In genomic region chr1:180182721-180183311, GRCh38 we compare ENCODE assay signal across 24 cellular contexts. TPM values are rescaled to one million over a fixed set of nuclear protein-coding genes. Genes with fewer than 3 reads are reported as not detected.
A peak's percentile ranks its signal among the peaks of the same experiment; 100 is the strongest.
DNase-seq lines count a peak whose midpoint lies in the region; ATAC-seq and TF ChIP-seq lines count a peak whose summit lies in the region.
"Had no signal": no experiment of that assay in that cellular context is flagged by ENCODE, and none has a peak within 500 bp of the region (broad histone marks: within the 10 kb centered on the region; RNA-seq: fewer than 3 reads in every experiment).

No MANE protein-coding gene starts in this region.

- ATAC-seq in HG03139 (IDR thresholded peaks at IDR 0.05; ENCODE audit: unreplicated experiment) = no peak
- no peak for ATAC-seq in HG03457 (IDR thresholded peaks at IDR 0.05; ENCODE audit: unreplicated experiment)
- ATAC-seq: activated CD8-positive, alpha-beta memory T cell treated with anti-CD3 and anti-CD28 coated beads, Interleukin-2, amount 10 ng/mL, durations not matched to agents 7 days and 5 days; GM23338; T-helper 17 cell had no signal

- no peak for TF ChIP-seq CTCF in sigmoid colon (IDR thresholded peaks at IDR 0.05)
- TF ChIP-seq CTCF in left ventricle myocardium inferior (IDR thresholded peaks at IDR 0.05; ENCODE audit: borderline replicate concordance) = no peak

- 92 to 93% methylated on average over 21 of the region's 21 CpGs for WGBS in sigmoid colon, 2 donors

- H3K36me3 ChIP-seq in H7 (replicated peaks; ENCODE audit: control insufficient read depth, insufficient read depth, low read length) = peaks cover 4% of the 10 kb centered on the region
- peaks cover 5 to 62% (median 21%) of the 10 kb centered on the region in 4 donors for H3K36me3 ChIP-seq in sigmoid colon
- peaks cover 70% of the 10 kb centered on the region for H3K36me3 ChIP-seq in left ventricle myocardium inferior
- H3K36me3 ChIP-seq: thyroid gland had no signal

- no peak for TF ChIP-seq POLR2A in sigmoid colon (IDR thresholded peaks at IDR 0.05)

- H3K27ac ChIP-seq in sigmoid colon = no peak overlapping the region
- no peak overlapping the region for H3K27ac ChIP-seq in left ventricle myocardium inferior (replicated peaks)
- H3K27ac ChIP-seq: brain microvascular endothelial cell, neutrophil, thyroid gland had no signal

- DNase-seq in H7 (peak; percentile 48), NCI-H2081 treated with DMSO at 0.1 percent for 48 hours (lab: John Stamatoyannopoulos, UW) (peak; percentile 46), cerebellar nuclear complex (lab: John Stamatoyannopoulos, UW) (peak; percentile 84 to 94), sigmoid colon (peak; percentile 55), left ventricle myocardium inferior (no peak)
- DNase-seq: activated CD4-positive, alpha-beta T cell treated with anti-CD3 and anti-CD28 coated beads for 4 hours; activated CD8-positive, alpha-beta memory T cell treated with anti-CD3 and anti-CD28 coated beads, Interleukin-2, amount 10 ng/mL, durations not matched to agents 7 days and 5 days; brain microvascular endothelial cell; cortex of kidney; DND-41; NCI-H1436 treated with DMSO at 0.1 percent for 48 hours; NCI-H2227 treated with DMSO at 0.1 percent for 48 hours; stimulated activated CD4-positive, alpha-beta T cell treated with anti-CD3 and anti-CD28 coated beads, Interleukin-4, amount 100 ng/mL, for 1 hour; stimulated activated naive CD4-positive, alpha-beta T cell treated with Interleukin-2 at 50 U/mL for 16 hours; T-helper 17 cell; thyroid gland had no signal

- intact Hi-C loops in sigmoid colon (cut with DNase I) = no loop called here
- intact Hi-C loops in left ventricle myocardium inferior (cut with micrococcal nuclease) = loop anchor here (10.0 kb wide), 1 partner anchor 292 kb away; no protein-coding TSS in a partner anchor

- no peak for TF ChIP-seq EP300 in sigmoid colon (IDR thresholded peaks at IDR 0.05)

- H3K27me3 ChIP-seq in H7 (ENCODE audit: control insufficient read depth, insufficient read depth, low read length) = no peaks in the 10 kb centered on the region
- H3K27me3 ChIP-seq in sigmoid colon = no peaks in the 10 kb centered on the region
- H3K27me3 ChIP-seq in left ventricle myocardium inferior (ENCODE audit: low read depth) = no peaks in the 10 kb centered on the region
- H3K27me3 ChIP-seq: brain microvascular endothelial cell, neutrophil, thyroid gland had no signal

- H3K9me3 ChIP-seq in sigmoid colon (no peaks in the 10 kb centered on the region), left ventricle myocardium inferior (replicated peaks) (no peaks in the 10 kb centered on the region)
- H3K9me3 ChIP-seq: neutrophil, thyroid gland had no signal

- H3K4me3 ChIP-seq in H7 (ENCODE audit: insufficient read depth, low read depth, low read length) = no peak overlapping the region
- no peak overlapping the region for H3K4me3 ChIP-seq in sigmoid colon
- H3K4me3 ChIP-seq in left ventricle myocardium inferior = no peak overlapping the region
- H3K4me3 ChIP-seq: GM23338, smooth muscle cell, thyroid gland had no signal

- H3K4me1 ChIP-seq in sigmoid colon = no peaks in the 10 kb centered on the region
- H3K4me1 ChIP-seq in left ventricle myocardium inferior = peaks cover 8% of the 10 kb centered on the region
- H3K4me1 ChIP-seq: thyroid gland had no signal

RNA-seq across cellular contexts. Expression of gene QSOX1, which starts 28.1 kb away (rescaled TPM):
- total RNA-seq in H7 (2014; rRNA removed; shearing (Covaris generic)) = 133 and 136 TPM in 2 replicates
- total RNA-seq in sigmoid colon (100 to 1,000 TPM in 1 of 4 donors, 10 to 100 TPM in 3; 64.5 to 102 (median 78.9) TPM), left ventricle myocardium inferior (102 TPM)
- 100 to 1,000 TPM in 1 of 3 donors, 10 to 100 TPM in 2; 26.4 to 175 (median 27.7) TPM for polyA plus RNA-seq in sigmoid colon

RNA-seq across cellular contexts. Expression of gene LHX4, which starts 47.2 kb away (rescaled TPM):
- total RNA-seq in H7 (2014; rRNA removed; shearing (Covaris generic)) = 1.1 and 2.7 TPM in 2 replicates
- not detected for total RNA-seq in sigmoid colon
- under 1 TPM; 0.44 to 0.92 (median 0.60) TPM for polyA plus RNA-seq in sigmoid colon
- not detected for total RNA-seq in left ventricle myocardium inferior
- total RNA-seq: activated CD8-positive, alpha-beta memory T cell treated with anti-CD3 and anti-CD28 coated beads, Interleukin-2, amount 10 ng/mL, durations not matched to agents 7 days and 5 days; activated T-helper 1 cell treated with anti-CD3 and anti-CD28 coated beads, Interleukin-12 subunit alpha, Interleukin-12 subunit beta, Interleukin-2, Interleukin-4 antibody, amounts not matched to agents 30 ng/mL and 10 ng/mL and 1 ng/mL, durations not matched to agents 14 hours and 24 hours and 36 hours; kidney epithelial cell; lung microvascular endothelial cell; smooth muscle cell; T-helper 17 cell; thyroid gland had no signal
- polyA plus RNA-seq: smooth muscle cell had no signal
